13 cellular contexts compared by ENCODE assay signal in the genomic region with DNA sequence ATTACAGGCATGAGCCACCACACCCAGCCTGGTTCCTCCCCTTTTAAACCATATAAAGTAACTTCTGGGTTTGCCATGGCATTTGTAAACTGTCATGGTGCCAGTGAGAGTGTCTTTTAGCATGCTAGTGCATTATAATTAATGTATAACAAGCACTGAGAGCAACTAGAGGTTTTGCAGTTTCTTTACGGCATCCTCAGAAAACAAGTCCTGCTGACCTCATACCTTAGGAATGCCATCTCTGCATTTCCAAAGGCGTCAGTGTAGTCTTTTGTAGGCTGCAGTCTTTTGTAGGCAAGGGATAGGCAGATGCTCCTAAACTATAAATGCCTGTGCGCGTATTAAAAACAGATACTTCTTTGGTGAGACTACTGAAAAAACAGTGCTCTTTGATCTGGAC.
DNase-seq lines count a peak whose midpoint lies in the region; ATAC-seq, FAIRE-seq and TF ChIP-seq lines count a peak whose summit lies in the region.
"Had no signal": no experiment of that assay in that cellular context is flagged by ENCODE, and none has a peak within 500 bp of the region (broad histone marks: within the 10 kb centered on the region; RNA-seq: fewer than 3 reads in every experiment).

No MANE protein-coding gene starts in this region.

- DNase-seq in A549 (ENCODE audit: low read depth in 1 of 2, low spot score in 1 of 2): peak; percentile 62 to 91
- peak; percentile 54 for DNase-seq in HK-2 (ENCODE audit: unreplicated experiment)
- DNase-seq in astrocyte (ENCODE audit: low read depth): peak; percentile 90
- peak; percentile 68 for DNase-seq in iPS-NIHi11 (ENCODE audit: low spot score)
- DNase-seq in stimulated activated CD4-positive, alpha-beta T cell treated with anti-CD3 and anti-CD28 coated beads, Interleukin-2, amount 100 ng/mL, for 24 hours: no peak
- DNase-seq in stimulated activated CD4-positive, alpha-beta T cell treated with anti-CD3 and anti-CD28 coated beads, Interleukin-4, amount 100 ng/mL, for 24 hours: no peak
- no peak for DNase-seq in inferior parietal cortex (ENCODE audit: extremely low spot score)
- DNase-seq in cerebellar cortex (ENCODE audit: low spot score): no peak
- DNase-seq: activated CD4-positive, alpha-beta T cell treated with anti-CD3 and anti-CD28 coated beads, Interleukin-2, amount 50 U/mL, for 4 hours; central memory CD4-positive, alpha-beta T cell; left ventricle myocardium superior had no signal

- no peaks in the 10 kb centered on the region for H3K9me3 ChIP-seq in A549
- H3K9me3 ChIP-seq in astrocyte (ENCODE audit: insufficient read depth, low read depth, low read length): no peaks in the 10 kb centered on the region

- WGBS in A549 (ENCODE audit: missing lambda C conversion rate): 3% methylated on average over 4 of the region's 4 CpGs

- H3K9me3 Mint-ChIP-seq in astrocyte (ENCODE audit: unreplicated experiment): no peaks in the 10 kb centered on the region

- peaks cover 15% of the 10 kb centered on the region for H3K4me1 ChIP-seq in A549
- H3K4me1 ChIP-seq in astrocyte (ENCODE audit: insufficient read depth, low read length): peaks cover 6% of the 10 kb centered on the region

- no peak overlapping the region for H3K4me3 ChIP-seq in A549
- no peak overlapping the region for H3K4me3 ChIP-seq in astrocyte (ENCODE audit: insufficient read depth, low read depth, low read length)

- no peaks in the 10 kb centered on the region for H4K20me1 ChIP-seq in astrocyte (ENCODE audit: insufficient read depth, low read length)

- peaks cover 5% of the 10 kb centered on the region for H3K4me1 Mint-ChIP-seq in astrocyte (ENCODE audit: low read depth, unreplicated experiment)

- 0 out of 5 replicates have a peak, but pooled peaks of 1 of the 2 experiments have one; percentile 24 for TF ChIP-seq RAD21 in A549 (conservative IDR thresholded peaks at IDR 0.05 in 1 of 2, IDR thresholded peaks at IDR 0.05 in 1 of 2)

- TF ChIP-seq CTCF in A549 (IDR thresholded peaks at IDR 0.05): no peak
- no peak for TF ChIP-seq CTCF in astrocyte (IDR thresholded peaks at IDR 0.05; ENCODE audit: insufficient read depth, low read depth, low read length)

- H3K36me3 Mint-ChIP-seq in astrocyte (ENCODE audit: low read depth, unreplicated experiment): no peaks in the 10 kb centered on the region

- TF ChIP-seq POLR2A in A549 (IDR thresholded peaks at IDR 0.05; ENCODE audit: low read length): no peak

- H3K27ac Mint-ChIP-seq in astrocyte (ENCODE audit: unreplicated experiment): peak overlapping the region; percentile 8
- H3K27ac Mint-ChIP-seq: B cell had no signal

- peak overlapping the region; percentile 50 for H3K4me2 ChIP-seq in A549
- peak overlapping the region; percentile 26 for H3K4me2 ChIP-seq in astrocyte (ENCODE audit: low read length)

- no peaks in the 10 kb centered on the region for H3K79me2 ChIP-seq in astrocyte (ENCODE audit: insufficient read depth, low read length)

- H3K4me3 Mint-ChIP-seq in astrocyte (ENCODE audit: unreplicated experiment): no peak overlapping the region
- H3K4me3 Mint-ChIP-seq: B cell had no signal

- ATAC-seq in A549: peak; percentile 96 to 98
- ATAC-seq: left ventricle myocardium superior had no signal

- FAIRE-seq in A549 (lab: Jason Lieb, UNC) (peak; percentile 13), astrocyte (lab: Jason Lieb, UNC) (peak; percentile 77)
- FAIRE-seq: GM18507 had no signal

- POLR2A ChIA-PET in A549 (lab: Yijun Ruan, JAX): no interaction called here

- H3K9ac ChIP-seq in astrocyte (ENCODE audit: low read length): no peak overlapping the region

- H3K27ac ChIP-seq in A549 (peak overlapping the region; percentile 81 to 92), astrocyte (ENCODE audit: low read depth, low read length) (peak overlapping the region; percentile 8)

- no peaks in the 10 kb centered on the region for H3K36me3 ChIP-seq in astrocyte (ENCODE audit: insufficient read depth, low read length)

- no peaks in the 10 kb centered on the region for H3K27me3 Mint-ChIP-seq in astrocyte (ENCODE audit: low read depth, unreplicated experiment)
- H3K27me3 Mint-ChIP-seq: B cell had no signal

- no peak for TF ChIP-seq EP300 in A549 (IDR thresholded peaks at IDR 0.05)

- CTCF ChIA-PET in A549 (lab: Yijun Ruan, JAX): no interaction called here

- H2AFZ ChIP-seq in astrocyte (ENCODE audit: low read depth, low read length): no peak overlapping the region

- H3K27me3 ChIP-seq in astrocyte (ENCODE audit: insufficient read depth, low read length): no peaks in the 10 kb centered on the region

TF ChIP-seq in A549, 52 proteins besides CTCF, POLR2A, EP300 and RAD21 (continues in another document):
- TF ChIP-seq HDAC2 (IDR thresholded peaks at IDR 0.05) (no peak), RNF2 (IDR thresholded peaks at IDR 0.05; ENCODE audit: borderline replicate concordance, low read depth) (no peak), HOXA7 (CRISPR knock-in tag; IDR thresholded peaks at IDR 0.05) (no peak), HEYL (CRISPR knock-in tag; IDR thresholded peaks at IDR 0.05) (no peak), RARB (CRISPR knock-in tag; IDR thresholded peaks at IDR 0.05) (no peak), RFX5 (IDR thresholded peaks at IDR 0.05) (no peak), HOXB5 (CRISPR knock-in tag; IDR thresholded peaks at IDR 0.05) (no peak), MAFK (IDR thresholded peaks at IDR 0.05; ENCODE audit: partially characterized antibody) (peak; percentile 66), REST (IDR thresholded peaks at IDR 0.05) (no peak), FOSL2 (IDR thresholded peaks at IDR 0.05) (no peak), FOSL2 (CRISPR knock-in tag; IDR thresholded peaks at IDR 0.05) (peak; percentile 74), EHF (CRISPR knock-in tag; IDR thresholded peaks at IDR 0.05) (no peak), CHD2 (IDR thresholded peaks at IDR 0.05; ENCODE audit: low read length, partially characterized antibody) (no peak), NPAS2 (CRISPR knock-in tag; IDR thresholded peaks at IDR 0.05; ENCODE audit: borderline replicate concordance) (no peak), ESRRA (IDR thresholded peaks at IDR 0.05; ENCODE audit: borderline replicate concordance, low read length) (no peak), TFCP2L1 (CRISPR knock-in tag; IDR thresholded peaks at IDR 0.05) (no peak), JUNB (IDR thresholded peaks at IDR 0.05) (no peak), MYC (IDR thresholded peaks at IDR 0.05; ENCODE audit: borderline replicate concordance, low read length) (no peak), CBX8 (IDR thresholded peaks at IDR 0.05) (no peak), ATOH8 (CRISPR knock-in tag; IDR thresholded peaks at IDR 0.05; ENCODE audit: low read depth) (no peak), KDM1A (IDR thresholded peaks at IDR 0.05; ENCODE audit: low read depth) (no peak), ZSCAN20 (CRISPR knock-in tag; IDR thresholded peaks at IDR 0.05) (no peak), ZNF302 (CRISPR knock-in tag; IDR thresholded peaks at IDR 0.05) (no peak), CEBPB (IDR thresholded peaks at IDR 0.05) (no peak), CHD4 (IDR thresholded peaks at IDR 0.05; ENCODE audit: borderline replicate concordance) (no peak), HOXB13 (CRISPR knock-in tag; IDR thresholded peaks at IDR 0.05; ENCODE audit: low read depth) (no peak), JUN (IDR thresholded peaks at IDR 0.05) (0 out of 5 replicates have a peak, but pooled peaks of 1 of the 2 experiments have one; percentile 31)
- TF ChIP-seq, protein P1, sequence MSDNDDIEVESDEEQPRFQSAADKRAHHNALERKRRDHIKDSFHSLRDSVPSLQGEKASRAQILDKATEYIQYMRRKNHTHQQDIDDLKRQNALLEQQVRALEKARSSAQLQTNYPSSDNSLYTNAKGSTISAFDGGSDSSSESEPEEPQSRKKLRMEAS (IDR thresholded peaks at IDR 0.05): peak; percentile 30; the same call in 1 of the 2 replicates
- TF ChIP-seq, protein P2, sequence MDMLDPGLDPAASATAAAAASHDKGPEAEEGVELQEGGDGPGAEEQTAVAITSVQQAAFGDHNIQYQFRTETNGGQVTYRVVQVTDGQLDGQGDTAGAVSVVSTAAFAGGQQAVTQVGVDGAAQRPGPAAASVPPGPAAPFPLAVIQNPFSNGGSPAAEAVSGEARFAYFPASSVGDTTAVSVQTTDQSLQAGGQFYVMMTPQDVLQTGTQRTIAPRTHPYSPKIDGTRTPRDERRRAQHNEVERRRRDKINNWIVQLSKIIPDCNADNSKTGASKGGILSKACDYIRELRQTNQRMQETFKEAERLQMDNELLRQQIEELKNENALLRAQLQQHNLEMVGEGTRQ (IDR thresholded peaks at IDR 0.05): no peak

Comparison
In these comparisons a context has a peak if more than half of its experiments do, and no peak if none do; other contexts are left out.
1. DNase-seq: peak in A549 (2 of 2), HK-2 (single experiment), astrocyte (single experiment) and iPS-NIHi11 (single experiment); none in stimulated activated CD4-positive, alpha-beta T cell treated with anti-CD3 and anti-CD28 coated beads, Interleukin-2, amount 100 ng/mL, for 24 hours (0 of 2), stimulated activated CD4-positive, alpha-beta T cell treated with anti-CD3 and anti-CD28 coated beads, Interleukin-4, amount 100 ng/mL, for 24 hours (single experiment), inferior parietal cortex (single experiment) and cerebellar cortex (single experiment).